1 cellular context compared by ENCODE assay signal in genomic region chr5:180201051-180201987, GRCh38.
TF ChIP-seq lines count a peak whose summit lies in the region.

No MANE protein-coding gene starts in this region.

TF ChIP-seq in SK-N-SH treated with all-trans-retinoic acid at 6 μM for 48 hours, 23 proteins besides CTCF, POLR2A, EP300 and RAD21 (continued from another document):
- TF ChIP-seq PATZ1 (CRISPR knock-in tag; IDR thresholded peaks at IDR 0.05; ENCODE audit: borderline replicate concordance) (no peak), TOX (CRISPR knock-in tag; IDR thresholded peaks at IDR 0.05; ENCODE audit: borderline replicate concordance) (no peak)
